Comparison of ENCODE assay signal across 1 cellular context in the genomic region with DNA sequence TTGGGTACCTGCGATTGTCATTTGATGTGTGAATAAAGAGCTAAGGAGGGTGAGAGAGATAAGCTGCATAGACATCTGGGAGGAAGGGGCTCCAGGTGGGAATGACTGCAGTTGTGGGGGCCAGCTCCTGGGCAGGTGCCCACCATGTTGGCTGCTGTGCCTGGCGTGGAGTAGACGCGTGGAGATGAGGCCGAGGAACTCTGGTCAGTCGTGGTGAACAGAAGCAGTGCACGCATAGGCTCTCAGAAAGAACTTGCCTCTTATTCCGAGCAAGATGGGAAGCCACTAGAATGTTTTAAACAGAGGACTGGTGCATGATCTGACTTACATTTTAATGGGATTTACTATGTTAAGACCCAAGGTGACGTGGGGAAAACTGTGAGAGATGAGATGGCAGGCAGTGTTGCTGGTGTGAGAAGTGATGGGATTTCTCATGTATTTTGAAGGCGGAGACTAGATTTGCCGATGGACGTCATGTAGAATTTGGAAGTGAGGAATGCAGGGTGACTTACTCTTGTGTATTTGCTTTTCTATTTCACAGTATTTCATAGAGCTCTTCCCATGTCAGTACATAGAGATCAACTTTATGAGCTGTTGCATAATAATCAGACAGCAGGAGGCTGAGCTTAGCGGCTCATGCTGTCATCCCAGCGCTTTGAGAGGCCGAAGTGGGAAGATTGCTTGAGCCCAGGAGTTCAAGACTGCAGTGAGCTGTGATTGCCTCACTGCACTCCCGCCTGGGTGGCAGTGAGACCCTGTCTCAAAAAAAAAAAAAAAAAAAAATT.
TF ChIP-seq lines count a peak whose summit lies in the region.

No MANE protein-coding gene starts in this region.

TF ChIP-seq in HEK293, 187 proteins besides CTCF, POLR2A, EP300 and RAD21 (continued from another document):
- TF ChIP-seq ATF2 (tag by site-specific recombination; IDR thresholded peaks at IDR 0.05; ENCODE audit: low read depth): peak; percentile 89
- TF ChIP-seq, protein P1, sequence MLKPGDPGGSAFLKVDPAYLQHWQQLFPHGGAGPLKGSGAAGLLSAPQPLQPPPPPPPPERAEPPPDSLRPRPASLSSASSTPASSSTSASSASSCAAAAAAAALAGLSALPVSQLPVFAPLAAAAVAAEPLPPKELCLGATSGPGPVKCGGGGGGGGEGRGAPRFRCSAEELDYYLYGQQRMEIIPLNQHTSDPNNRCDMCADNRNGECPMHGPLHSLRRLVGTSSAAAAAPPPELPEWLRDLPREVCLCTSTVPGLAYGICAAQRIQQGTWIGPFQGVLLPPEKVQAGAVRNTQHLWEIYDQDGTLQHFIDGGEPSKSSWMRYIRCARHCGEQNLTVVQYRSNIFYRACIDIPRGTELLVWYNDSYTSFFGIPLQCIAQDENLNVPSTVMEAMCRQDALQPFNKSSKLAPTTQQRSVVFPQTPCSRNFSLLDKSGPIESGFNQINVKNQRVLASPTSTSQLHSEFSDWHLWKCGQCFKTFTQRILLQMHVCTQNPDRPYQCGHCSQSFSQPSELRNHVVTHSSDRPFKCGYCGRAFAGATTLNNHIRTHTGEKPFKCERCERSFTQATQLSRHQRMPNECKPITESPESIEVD (tag by site-specific recombination; IDR thresholded peaks at IDR 0.05): peak; percentile 85
- TF ChIP-seq, protein P2, sequence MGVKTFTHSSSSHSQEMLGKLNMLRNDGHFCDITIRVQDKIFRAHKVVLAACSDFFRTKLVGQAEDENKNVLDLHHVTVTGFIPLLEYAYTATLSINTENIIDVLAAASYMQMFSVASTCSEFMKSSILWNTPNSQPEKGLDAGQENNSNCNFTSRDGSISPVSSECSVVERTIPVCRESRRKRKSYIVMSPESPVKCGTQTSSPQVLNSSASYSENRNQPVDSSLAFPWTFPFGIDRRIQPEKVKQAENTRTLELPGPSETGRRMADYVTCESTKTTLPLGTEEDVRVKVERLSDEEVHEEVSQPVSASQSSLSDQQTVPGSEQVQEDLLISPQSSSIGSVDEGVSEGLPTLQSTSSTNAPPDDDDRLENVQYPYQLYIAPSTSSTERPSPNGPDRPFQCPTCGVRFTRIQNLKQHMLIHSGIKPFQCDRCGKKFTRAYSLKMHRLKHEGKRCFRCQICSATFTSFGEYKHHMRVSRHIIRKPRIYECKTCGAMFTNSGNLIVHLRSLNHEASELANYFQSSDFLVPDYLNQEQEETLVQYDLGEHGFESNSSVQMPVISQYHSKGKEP (tag by site-specific recombination; IDR thresholded peaks at IDR 0.05): 0 out of 2 replicates have a peak, but pooled peaks have one; percentile 47
- no peak for TF ChIP-seq SCRT1 (tag by site-specific recombination; IDR thresholded peaks at IDR 0.05; ENCODE audit: borderline replicate concordance)
- TF ChIP-seq, protein P3, sequence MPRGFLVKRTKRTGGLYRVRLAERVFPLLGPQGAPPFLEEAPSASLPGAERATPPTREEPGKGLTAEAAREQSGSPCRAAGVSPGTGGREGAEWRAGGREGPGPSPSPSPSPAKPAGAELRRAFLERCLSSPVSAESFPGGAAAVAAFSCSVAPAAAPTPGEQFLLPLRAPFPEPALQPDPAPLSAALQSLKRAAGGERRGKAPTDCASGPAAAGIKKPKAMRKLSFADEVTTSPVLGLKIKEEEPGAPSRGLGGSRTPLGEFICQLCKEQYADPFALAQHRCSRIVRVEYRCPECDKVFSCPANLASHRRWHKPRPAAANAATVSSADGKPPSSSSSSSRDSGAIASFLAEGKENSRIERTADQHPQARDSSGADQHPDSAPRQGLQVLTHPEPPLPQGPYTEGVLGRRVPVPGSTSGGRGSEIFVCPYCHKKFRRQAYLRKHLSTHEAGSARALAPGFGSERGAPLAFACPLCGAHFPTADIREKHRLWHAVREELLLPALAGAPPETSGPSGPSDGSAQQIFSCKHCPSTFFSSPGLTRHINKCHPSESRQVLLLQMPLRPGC (tag by site-specific recombination; IDR thresholded peaks at IDR 0.05): peak; percentile 79
- TF ChIP-seq ZXDB (tag by site-specific recombination; IDR thresholded peaks at IDR 0.05): peak; percentile 43; the same call in 1 of the 2 replicates
- TF ChIP-seq, protein P4, sequence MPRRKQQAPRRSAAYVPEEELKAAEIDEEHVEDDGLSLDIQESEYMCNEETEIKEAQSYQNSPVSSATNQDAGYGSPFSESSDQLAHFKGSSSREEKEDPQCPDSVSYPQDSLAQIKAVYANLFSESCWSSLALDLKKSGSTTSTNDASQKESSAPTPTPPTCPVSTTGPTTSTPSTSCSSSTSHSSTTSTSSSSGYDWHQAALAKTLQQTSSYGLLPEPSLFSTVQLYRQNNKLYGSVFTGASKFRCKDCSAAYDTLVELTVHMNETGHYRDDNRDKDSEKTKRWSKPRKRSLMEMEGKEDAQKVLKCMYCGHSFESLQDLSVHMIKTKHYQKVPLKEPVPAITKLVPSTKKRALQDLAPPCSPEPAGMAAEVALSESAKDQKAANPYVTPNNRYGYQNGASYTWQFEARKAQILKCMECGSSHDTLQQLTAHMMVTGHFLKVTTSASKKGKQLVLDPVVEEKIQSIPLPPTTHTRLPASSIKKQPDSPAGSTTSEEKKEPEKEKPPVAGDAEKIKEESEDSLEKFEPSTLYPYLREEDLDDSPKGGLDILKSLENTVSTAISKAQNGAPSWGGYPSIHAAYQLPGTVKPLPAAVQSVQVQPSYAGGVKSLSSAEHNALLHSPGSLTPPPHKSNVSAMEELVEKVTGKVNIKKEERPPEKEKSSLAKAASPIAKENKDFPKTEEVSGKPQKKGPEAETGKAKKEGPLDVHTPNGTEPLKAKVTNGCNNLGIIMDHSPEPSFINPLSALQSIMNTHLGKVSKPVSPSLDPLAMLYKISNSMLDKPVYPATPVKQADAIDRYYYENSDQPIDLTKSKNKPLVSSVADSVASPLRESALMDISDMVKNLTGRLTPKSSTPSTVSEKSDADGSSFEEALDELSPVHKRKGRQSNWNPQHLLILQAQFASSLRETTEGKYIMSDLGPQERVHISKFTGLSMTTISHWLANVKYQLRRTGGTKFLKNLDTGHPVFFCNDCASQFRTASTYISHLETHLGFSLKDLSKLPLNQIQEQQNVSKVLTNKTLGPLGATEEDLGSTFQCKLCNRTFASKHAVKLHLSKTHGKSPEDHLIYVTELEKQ (tag by site-specific recombination; IDR thresholded peaks at IDR 0.05; ENCODE audit: borderline replicate concordance): peak; percentile 74; the same call in 1 of the 2 replicates
- peak; percentile 85 for TF ChIP-seq ZNF629 (tag by site-specific recombination; IDR thresholded peaks at IDR 0.05)
- no peak for TF ChIP-seq ZNF548 (tag by site-specific recombination; IDR thresholded peaks at IDR 0.05)
- peak; percentile 74 for TF ChIP-seq ZBTB21 (tag by site-specific recombination; IDR thresholded peaks at IDR 0.05)
- no peak for TF ChIP-seq ZFP3 (tag by site-specific recombination; IDR thresholded peaks at IDR 0.05; ENCODE audit: low read depth)
TF ChIP-seq in HEK293: peak in this region for 36.
